23 cellular contexts compared by ENCODE assay signal in the genomic region with DNA sequence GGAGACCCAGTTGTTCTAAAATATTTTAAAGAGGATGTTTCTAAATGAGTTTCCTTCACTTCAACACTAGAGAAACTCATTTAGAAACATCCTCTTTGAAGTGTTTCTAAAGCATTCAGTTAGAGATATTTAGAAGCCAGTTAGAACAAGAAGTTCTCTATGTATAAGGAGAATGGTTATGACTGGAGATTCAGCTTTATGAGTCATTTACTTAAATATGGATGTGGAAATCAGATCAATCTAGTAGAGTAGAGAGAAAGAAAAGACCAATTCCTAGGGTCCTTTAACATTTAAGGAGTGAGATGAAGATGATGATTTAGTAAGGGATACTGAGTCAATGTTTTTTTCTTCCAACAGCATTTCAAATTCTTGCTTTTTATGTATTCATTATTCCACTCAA.
"Had no signal": no experiment of that assay in that cellular context is flagged by ENCODE, and none has a peak within 500 bp of the region (broad histone marks: within the 10 kb centered on the region; RNA-seq: fewer than 3 reads in every experiment).

No MANE protein-coding gene starts in this region.

- ATAC-seq: effector memory CD8-positive, alpha-beta T cell; gastrocnemius medialis; heart left ventricle; left cardiac atrium; left lung; left ventricle myocardium superior; lower lobe of right lung had no signal

- DNase-seq: cerebellar nuclear complex; colonic mucosa; cortex of kidney; effector CD8-positive, alpha-beta T cell; effector memory CD8-positive, alpha-beta T cell; endodermal cell; foreskin fibroblast; foreskin melanocyte; gastrocnemius medialis; heart left ventricle; hypothalamus; immature natural killer cell; left cardiac atrium; left lung; left ventricle myocardium superior; lower lobe of right lung; mesenchymal stem cell had no signal

- H3K4me3 ChIP-seq: colonic mucosa, esophagus muscularis mucosa, gastrocnemius medialis, heart left ventricle, hepatocyte, left lung, lower lobe of right lung had no signal

- H3K4me3 Mint-ChIP-seq: dendritic cell treated with granulocyte-macrophage colony-stimulating factor and Interleukin-4, amounts not matched to agents 40 ng/mL and 50 ng/mL, for 4 days; effector memory CD8-positive, alpha-beta T cell; endodermal cell; immature natural killer cell; mesothelial cell of epicardium had no signal

- H3K36me3 Mint-ChIP-seq: immature natural killer cell, mesothelial cell of epicardium had no signal

- H3K27me3 ChIP-seq: colonic mucosa, esophagus muscularis mucosa, gastrocnemius medialis, heart left ventricle, hepatocyte, left lung had no signal

- H3K27me3 Mint-ChIP-seq: dendritic cell treated with granulocyte-macrophage colony-stimulating factor and Interleukin-4, amounts not matched to agents 40 ng/mL and 50 ng/mL, for 4 days; effector memory CD8-positive, alpha-beta T cell had no signal

- H3K9me3 Mint-ChIP-seq: dendritic cell treated with granulocyte-macrophage colony-stimulating factor and Interleukin-4, amounts not matched to agents 40 ng/mL and 50 ng/mL, for 4 days; endodermal cell had no signal

- H3K4me1 Mint-ChIP-seq: immature natural killer cell had no signal

- H3K27ac Mint-ChIP-seq: dendritic cell treated with granulocyte-macrophage colony-stimulating factor and Interleukin-4, amounts not matched to agents 40 ng/mL and 50 ng/mL, for 4 days; effector memory CD8-positive, alpha-beta T cell; endodermal cell; immature natural killer cell; mesothelial cell of epicardium had no signal

- H3K36me3 ChIP-seq: colonic mucosa, esophagus muscularis mucosa, gastrocnemius medialis, heart left ventricle, left lung, lower lobe of right lung had no signal

- FAIRE-seq: islet of Langerhans, keratinocyte had no signal
